10 cellular contexts compared by ENCODE assay signal in the genomic region with DNA sequence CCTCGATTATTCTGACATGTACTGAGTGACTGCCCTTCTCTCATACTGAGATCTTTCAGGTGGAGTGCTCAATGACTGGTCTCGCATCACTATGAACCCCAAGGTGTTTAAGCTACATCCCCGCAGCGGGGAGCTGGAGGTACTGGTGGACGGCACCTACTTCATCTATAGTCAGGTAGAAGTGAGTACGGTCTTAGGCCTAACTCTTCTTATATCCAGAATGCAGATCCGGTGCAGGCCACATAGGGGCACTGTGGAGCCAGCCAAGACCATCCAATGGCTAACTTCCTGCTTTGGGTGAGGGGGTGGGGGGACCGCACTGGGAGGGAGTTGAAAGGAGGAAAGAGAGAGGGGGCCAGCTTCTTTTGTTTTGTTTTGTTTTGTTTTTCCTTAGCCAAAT. TPM values are rescaled to one million over a fixed set of nuclear protein-coding genes. Genes with fewer than 3 reads are reported as not detected.
DNase-seq lines count a peak whose midpoint lies in the region; ATAC-seq and TF ChIP-seq lines count a peak whose summit lies in the region.
"Had no signal": no experiment of that assay in that cellular context is flagged by ENCODE, and none has a peak within 500 bp of the region (broad histone marks: within the 10 kb centered on the region; RNA-seq: fewer than 3 reads in every experiment).

No MANE protein-coding gene starts in this region.

- no peaks in the 10 kb centered on the region for H3K9me3 ChIP-seq in left ventricle myocardium inferior (replicated peaks)

- no peaks in the 10 kb centered on the region for H3K36me3 Mint-ChIP-seq in stimulated activated naive B cell treated with anti-CD40 and anti-IgM and Interleukin-4, amounts not matched to agents 10 μg/mL and 1 μg/mL and 100 μg/mL, for 72 hours
- H3K36me3 Mint-ChIP-seq: natural killer cell had no signal

- no peak for TF ChIP-seq POLR2A in GM18505 (IDR thresholded peaks at IDR 0.05; ENCODE audit: borderline replicate concordance, extremely low read depth, insufficient read depth, insufficient read length)

- H3K27me3 ChIP-seq in left ventricle myocardium inferior (ENCODE audit: low read depth) = no peaks in the 10 kb centered on the region

- TF ChIP-seq CTCF in left ventricle myocardium inferior (IDR thresholded peaks at IDR 0.05; ENCODE audit: borderline replicate concordance) = peak; percentile 54

- intact Hi-C loops in left ventricle myocardium inferior (cut with micrococcal nuclease) = loop anchor here (10.0 kb wide), 1 partner anchor 61 kb away; no protein-coding TSS in a partner anchor

- peak; percentile 62 for ATAC-seq in GM18505 (IDR thresholded peaks at IDR 0.05; ENCODE audit: unreplicated experiment)
- peak; percentile 38 to 49 for ATAC-seq in stimulated activated naive B cell treated with anti-CD40 and anti-IgM and Interleukin-4, amounts not matched to agents 10 μg/mL and 1 μg/mL and 100 μg/mL, for 72 hours (replicated peaks)
- no peak for ATAC-seq in GM21737 (IDR thresholded peaks at IDR 0.05; ENCODE audit: unreplicated experiment)

- H3K27ac Mint-ChIP-seq in stimulated activated naive B cell treated with anti-CD40 and anti-IgM and Interleukin-4, amounts not matched to agents 10 μg/mL and 1 μg/mL and 100 μg/mL, for 72 hours = no peak overlapping the region
- H3K27ac Mint-ChIP-seq: T-helper 1 cell treated with Interleukin-12 subunit alpha and Interleukin-12 subunit beta and Interleukin-4 antibody, amounts not matched to agents 30 μg/mL and 1 μg/mL, for 36 hours had no signal

- peaks cover 10 to 34% of the 10 kb centered on the region in 2 donors for H3K27me3 Mint-ChIP-seq in stimulated activated naive B cell treated with anti-CD40 and anti-IgM and Interleukin-4, amounts not matched to agents 10 μg/mL and 1 μg/mL and 100 μg/mL, for 72 hours

- no peaks in the 10 kb centered on the region for H3K9me3 Mint-ChIP-seq in stimulated activated naive B cell treated with anti-CD40 and anti-IgM and Interleukin-4, amounts not matched to agents 10 μg/mL and 1 μg/mL and 100 μg/mL, for 72 hours
- H3K9me3 Mint-ChIP-seq: natural killer cell; T-helper 1 cell treated with Interleukin-12 subunit alpha and Interleukin-12 subunit beta and Interleukin-4 antibody, amounts not matched to agents 30 μg/mL and 1 μg/mL, for 36 hours had no signal

- H3K4me1 Mint-ChIP-seq in stimulated activated naive B cell treated with anti-CD40 and anti-IgM and Interleukin-4, amounts not matched to agents 10 μg/mL and 1 μg/mL and 100 μg/mL, for 72 hours = peaks cover 4 to 8% of the 10 kb centered on the region in 2 donors
- H3K4me1 Mint-ChIP-seq: natural killer cell had no signal

- H3K36me3 ChIP-seq in left ventricle myocardium inferior = no peaks in the 10 kb centered on the region

- H3K4me1 ChIP-seq in left ventricle myocardium inferior = no peaks in the 10 kb centered on the region

- H3K27ac ChIP-seq in left ventricle myocardium inferior (replicated peaks) = no peak overlapping the region

- no peak overlapping the region for H3K4me3 Mint-ChIP-seq in stimulated activated naive B cell treated with anti-CD40 and anti-IgM and Interleukin-4, amounts not matched to agents 10 μg/mL and 1 μg/mL and 100 μg/mL, for 72 hours
- H3K4me3 Mint-ChIP-seq: natural killer cell; T-helper 1 cell treated with Interleukin-12 subunit alpha and Interleukin-12 subunit beta and Interleukin-4 antibody, amounts not matched to agents 30 μg/mL and 1 μg/mL, for 36 hours had no signal

- no peak overlapping the region for H3K4me3 ChIP-seq in left ventricle myocardium inferior

- DNase-seq in COLO829 (ENCODE audit: low spot score) = peak; percentile 36
- peak; percentile 26 for DNase-seq in HK-2 (ENCODE audit: unreplicated experiment)
- DNase-seq in activated CD4-positive, alpha-beta T cell treated with anti-CD3 and anti-CD28 coated beads for 48 hours = peak; percentile 57
- DNase-seq in left ventricle myocardium inferior = no peak
- no peak for DNase-seq in stimulated activated naive B cell treated with anti-CD40 and anti-IgM and Interleukin-4, amounts not matched to agents 10 μg/mL and 1 μg/mL and 100 μg/mL, for 72 hours
- DNase-seq in pons (ENCODE audit: low spot score) = no peak
- DNase-seq: natural killer cell had no signal

RNA-seq across cellular contexts. Expression of gene AWAT2, which starts 16.4 kb away (rescaled TPM):
- total RNA-seq in left ventricle myocardium inferior = not detected
- total RNA-seq: natural killer cell had no signal

RNA-seq across cellular contexts. Expression of gene OTUD6A, which starts 28.9 kb away (rescaled TPM):
- total RNA-seq in left ventricle myocardium inferior = not detected
- total RNA-seq: natural killer cell had no signal

Comparison
In these comparisons a context has a peak if more than half of its experiments do, and no peak if none do; other contexts are left out.
1. DNase-seq: peak in COLO829 (single experiment), HK-2 (single experiment) and activated CD4-positive, alpha-beta T cell treated with anti-CD3 and anti-CD28 coated beads for 48 hours (single experiment); none in left ventricle myocardium inferior (single experiment), stimulated activated naive B cell treated with anti-CD40 and anti-IgM and Interleukin-4, amounts not matched to agents 10 μg/mL and 1 μg/mL and 100 μg/mL, for 72 hours (single experiment) and pons (single experiment).